1 cellular context compared by ENCODE assay signal in the genomic region with DNA sequence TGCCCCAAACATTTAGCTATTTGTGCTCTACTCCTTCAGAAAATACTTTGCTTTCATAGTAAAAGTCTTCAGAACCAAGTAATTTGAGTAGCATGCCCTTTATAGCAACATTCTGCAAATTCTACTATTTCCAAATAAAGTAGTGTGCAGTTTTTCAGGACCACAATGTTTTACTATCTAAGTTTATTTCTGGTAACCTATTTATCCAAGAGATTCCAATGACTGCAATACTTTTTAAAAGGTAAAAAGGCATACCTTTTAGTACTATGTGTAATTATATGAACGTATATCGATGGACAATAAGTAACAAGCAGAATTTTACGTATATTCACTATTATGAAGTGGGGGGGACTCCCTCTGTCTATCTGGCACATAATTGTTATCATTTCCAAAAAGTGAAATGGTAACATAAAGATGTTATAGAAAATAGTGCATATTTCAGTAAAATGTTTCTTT.
TF ChIP-seq lines count a peak whose summit lies in the region.

No MANE protein-coding gene starts in this region.

TF ChIP-seq in HepG2, 621 proteins besides CTCF, POLR2A, EP300 and RAD21:
- TF ChIP-seq, protein P1, sequence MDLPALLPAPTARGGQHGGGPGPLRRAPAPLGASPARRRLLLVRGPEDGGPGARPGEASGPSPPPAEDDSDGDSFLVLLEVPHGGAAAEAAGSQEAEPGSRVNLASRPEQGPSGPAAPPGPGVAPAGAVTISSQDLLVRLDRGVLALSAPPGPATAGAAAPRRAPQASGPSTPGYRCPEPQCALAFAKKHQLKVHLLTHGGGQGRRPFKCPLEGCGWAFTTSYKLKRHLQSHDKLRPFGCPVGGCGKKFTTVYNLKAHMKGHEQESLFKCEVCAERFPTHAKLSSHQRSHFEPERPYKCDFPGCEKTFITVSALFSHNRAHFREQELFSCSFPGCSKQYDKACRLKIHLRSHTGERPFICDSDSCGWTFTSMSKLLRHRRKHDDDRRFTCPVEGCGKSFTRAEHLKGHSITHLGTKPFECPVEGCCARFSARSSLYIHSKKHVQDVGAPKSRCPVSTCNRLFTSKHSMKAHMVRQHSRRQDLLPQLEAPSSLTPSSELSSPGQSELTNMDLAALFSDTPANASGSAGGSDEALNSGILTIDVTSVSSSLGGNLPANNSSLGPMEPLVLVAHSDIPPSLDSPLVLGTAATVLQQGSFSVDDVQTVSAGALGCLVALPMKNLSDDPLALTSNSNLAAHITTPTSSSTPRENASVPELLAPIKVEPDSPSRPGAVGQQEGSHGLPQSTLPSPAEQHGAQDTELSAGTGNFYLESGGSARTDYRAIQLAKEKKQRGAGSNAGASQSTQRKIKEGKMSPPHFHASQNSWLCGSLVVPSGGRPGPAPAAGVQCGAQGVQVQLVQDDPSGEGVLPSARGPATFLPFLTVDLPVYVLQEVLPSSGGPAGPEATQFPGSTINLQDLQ (CRISPR knock-in tag; IDR thresholded peaks at IDR 0.05): no peak
- no peak for TF ChIP-seq ADNP (CRISPR knock-in tag; IDR thresholded peaks at IDR 0.05)
- no peak for TF ChIP-seq MIER2 (CRISPR knock-in tag; IDR thresholded peaks at IDR 0.05)
- TF ChIP-seq MTF2 (CRISPR knock-in tag; IDR thresholded peaks at IDR 0.05; ENCODE audit: borderline replicate concordance): no peak
- no peak for TF ChIP-seq ZNF101 (CRISPR knock-in tag; IDR thresholded peaks at IDR 0.05; ENCODE audit: borderline replicate concordance, low read depth)
- no peak for TF ChIP-seq ZNF75D (CRISPR knock-in tag; IDR thresholded peaks at IDR 0.05; ENCODE audit: borderline replicate concordance)
- TF ChIP-seq BCL3 (CRISPR knock-in tag; IDR thresholded peaks at IDR 0.05): no peak
- no peak for TF ChIP-seq DMTF1 (CRISPR knock-in tag; IDR thresholded peaks at IDR 0.05)
- no peak for TF ChIP-seq TBP (CRISPR knock-in tag; IDR thresholded peaks at IDR 0.05)
